29 cellular contexts compared by ENCODE assay signal in genomic region chr11:58813693-58814092, GRCh38. TPM values are rescaled to one million over a fixed set of nuclear protein-coding genes. Genes with fewer than 3 reads are reported as not detected.
"Had no signal": no experiment of that assay in that cellular context is flagged by ENCODE, and none has a peak within 500 bp of the region (broad histone marks: within the 10 kb centered on the region; RNA-seq: fewer than 3 reads in every experiment).

No MANE protein-coding gene starts in this region.

- H3K9me3 ChIP-seq: colonic mucosa, ovary, testis, vagina had no signal

- FAIRE-seq: astrocyte, islet of Langerhans had no signal

- H3K4me3 ChIP-seq: breast epithelium, colonic mucosa, dorsolateral prefrontal cortex, esophagus squamous epithelium, gastroesophageal sphincter, ovary, prostate gland, spleen, testis, vagina had no signal

- DNase-seq: activated B cell treated with CpG ODN at 0.5 μM for 24 hours; activated CD4-positive, alpha-beta T cell treated with anti-CD3 and anti-CD28 coated beads for 36 hours; activated CD4-positive, alpha-beta T cell treated with anti-CD3 and anti-CD28 coated beads, Interleukin-2, amount 50 U/mL, for 4 hours; activated CD8-positive, alpha-beta memory T cell treated with anti-CD3 and anti-CD28 coated beads, Interleukin-2, amount 50 U/mL, for 48 hours; activated naive CD4-positive, alpha-beta T cell treated with Interleukin-2 at 50 U/mL for 16 hours; activated naive CD8-positive, alpha-beta T cell treated with anti-CD3 and anti-CD28 coated beads for 36 hours; activated T-cell treated with anti-CD3 and anti-CD28 coated beads, Interleukin-2, amount 50 U/mL, for 4 hours; colonic mucosa; dorsolateral prefrontal cortex; effector memory CD8-positive, alpha-beta T cell; esophagus squamous epithelium; head of caudate nucleus; hypothalamus; left ventricle myocardium superior; mammary epithelial cell; midbrain; natural killer cell; ovary; spleen; stimulated activated CD4-positive, alpha-beta T cell treated with anti-CD3 and anti-CD28 coated beads, Interleukin-4, amount 100 ng/mL, for 1 hour; stimulated activated naive CD4-positive, alpha-beta T cell; testis had no signal

- H3K36me3 ChIP-seq: breast epithelium, colonic mucosa, esophagus squamous epithelium, gastroesophageal sphincter, ovary, prostate gland, spleen, vagina had no signal

- H3K4me1 ChIP-seq: breast epithelium, colonic mucosa, esophagus squamous epithelium, gastroesophageal sphincter, prostate gland, spleen, testis, vagina had no signal

- H3K27ac ChIP-seq: breast epithelium, colonic mucosa, dorsolateral prefrontal cortex, esophagus squamous epithelium, gastroesophageal sphincter, ovary, prostate gland, spleen, testis, vagina had no signal

- ATAC-seq: activated CD4-positive, alpha-beta T cell treated with anti-CD3 and anti-CD28 coated beads for 36 hours; activated T-cell treated with anti-CD3 and anti-CD28 coated beads, Interleukin-2, amount 50 U/mL, for 4 hours; effector memory CD8-positive, alpha-beta T cell; gastroesophageal sphincter; left ventricle myocardium superior; natural killer cell had no signal

RNA-seq across cellular contexts. Expression of gene GLYATL2, which starts 30.8 kb away (rescaled TPM):
- total RNA-seq: activated B cell treated with CpG ODN at 0.5 μM for 24 hours; activated CD4-positive, alpha-beta T cell treated with anti-CD3 and anti-CD28 coated beads for 36 hours; activated CD8-positive, alpha-beta memory T cell treated with anti-CD3 and anti-CD28 coated beads for 36 hours; activated naive CD8-positive, alpha-beta T cell treated with anti-CD3 and anti-CD28 coated beads for 36 hours; activated T-cell treated with anti-CD3 and anti-CD28 coated beads, Interleukin-2, amount 50 U/mL, for 4 hours; astrocyte; natural killer cell; ovary; spleen; vagina had no signal
- polyA plus RNA-seq: ovary had no signal
